In genomic region chr6:291697-292505, GRCh38 we compare ENCODE assay signal across 8 cellular contexts. TPM values are rescaled to one million over a fixed set of nuclear protein-coding genes. Genes with fewer than 3 reads are reported as not detected.
DNase-seq lines count a peak whose midpoint lies in the region; ATAC-seq and TF ChIP-seq lines count a peak whose summit lies in the region.

Gene DUSP22, plus strand, starts transcription at chr6:292487. Its CDS starts 53 bp downstream, at chr6:292540.

- peak; percentile 39 for ATAC-seq in HG02623 (IDR thresholded peaks at IDR 0.05; ENCODE audit: unreplicated experiment)
- ATAC-seq in Panc1: peak; percentile 91

- intact Hi-C loops in Panc1 (cut with micrococcal nuclease; ENCODE audit: unreplicated experiment) (no loop called here), cardiac septum (cut with DNase I) (loop anchor here (1.0 to 5.0 kb wide), 3 partner anchors 40 to 210 kb away; no protein-coding TSS in a partner anchor), uterus (cut with DNase I; ENCODE audit: low total_unique reads) (no loop called here)

- in situ Hi-C loops in Panc1 (cut with HindIII; ENCODE audit: low pct_unique_long_range_greater_than_20kb, low sequenced_read_pairs): no loop called here

- H3K4me1 ChIP-seq in Panc1 (ENCODE audit: control insufficient read depth, insufficient read depth, low read length): peaks cover 8% of the 10 kb centered on the region; the same call in 1 of the 2 replicates
- no peaks in the 10 kb centered on the region for H3K4me1 ChIP-seq in uterus

- BruUV-seq in Panc1 (replicated peaks; lab: Mats Ljungman, UMichigan): no TSS peak

- peaks cover 17% of the 10 kb centered on the region for H3K36me3 Mint-ChIP-seq in activated naive CD8-positive, alpha-beta T cell treated with anti-CD3 and anti-CD28 coated beads for 36 hours

- H3K9me3 ChIP-seq in Panc1 (ENCODE audit: control insufficient read depth, insufficient read depth, low read depth, low read length) (no peaks in the 10 kb centered on the region), uterus (no peaks in the 10 kb centered on the region)

- peak within 1 kb of the TSS; percentile 91 for H3K4me3 Mint-ChIP-seq in activated naive CD8-positive, alpha-beta T cell treated with anti-CD3 and anti-CD28 coated beads for 36 hours

- H3K27ac Mint-ChIP-seq in activated naive CD8-positive, alpha-beta T cell treated with anti-CD3 and anti-CD28 coated beads for 36 hours: peak within 1 kb of the TSS; percentile 94

- H3K4me3 ChIP-seq in GM12864 (ENCODE audit: low read depth, low read length) (peak within 1 kb of the TSS; percentile 63), Panc1 (ENCODE audit: low read depth in 2 of 2, low read length in 2 of 2) (peak within 1 kb of the TSS; percentile 55 to 90), uterus (peak within 1 kb of the TSS; percentile 58 to 60)

- H3K9me3 Mint-ChIP-seq in activated naive CD8-positive, alpha-beta T cell treated with anti-CD3 and anti-CD28 coated beads for 36 hours: peaks cover 3% of the 10 kb centered on the region

- peak; percentile 90 to 94 for TF ChIP-seq POLR2A in uterus (IDR thresholded peaks at IDR 0.05)

- H3K27me3 ChIP-seq in Panc1 (ENCODE audit: control insufficient read depth, insufficient read depth, low read length): 0 out of 2 replicates have a peak, but pooled peaks cover 2% of the 10 kb centered on the region
- no peaks in the 10 kb centered on the region for H3K27me3 ChIP-seq in uterus

- CTCF ChIA-PET in Panc1 (lab: Charles Lee): no interaction called here

- H3K27me3 Mint-ChIP-seq in activated naive CD8-positive, alpha-beta T cell treated with anti-CD3 and anti-CD28 coated beads for 36 hours: no peaks in the 10 kb centered on the region

- TF ChIP-seq CTCF in GM12864 (IDR thresholded peaks at IDR 0.05; ENCODE audit: low read depth, low read length, missing control alignments): no peak
- no peak for TF ChIP-seq CTCF in Panc1 (IDR thresholded peaks at IDR 0.05)
- peak in 1 of 4 experiments; percentile 3 for TF ChIP-seq CTCF in uterus (IDR thresholded peaks at IDR 0.05)

- H3K36me3 ChIP-seq in Panc1 (ENCODE audit: control insufficient read depth, insufficient read depth, low read length) (no peaks in the 10 kb centered on the region), uterus (no peaks in the 10 kb centered on the region)

- H3K27ac ChIP-seq in Panc1 (ENCODE audit: low read length) (peak within 1 kb of the TSS; percentile 87), uterus (peak within 1 kb of the TSS; percentile 91 to 96)

- DNase-seq in GM12864 (ENCODE audit: low read depth) (peak; percentile 67), Panc1 (ENCODE audit: low read depth, low spot score) (no peak), cardiac septum (ENCODE audit: low spot score) (peak; percentile 93), pulmonary artery endothelial cell (ENCODE audit: low read depth, low spot score) (peak; percentile 41), uterus (peak; percentile 82 to 89), NCI-H69 (lab: John Stamatoyannopoulos, UW) (no peak)
- peak; percentile 95 for DNase-seq in activated naive CD8-positive, alpha-beta T cell treated with anti-CD3 and anti-CD28 coated beads for 36 hours

- POLR2A ChIA-PET in Panc1 (lab: Charles Lee): no interaction called here

- H3K4me1 Mint-ChIP-seq in activated naive CD8-positive, alpha-beta T cell treated with anti-CD3 and anti-CD28 coated beads for 36 hours: peaks cover 58% of the 10 kb centered on the region

RNA-seq across cellular contexts. Expression of gene DUSP22, which starts in this region (rescaled TPM):
- total RNA-seq in Panc1 (2021; ENCODE audit: unreplicated experiment): 34.8 TPM
- polyA plus RNA-seq in Panc1 (2012; ENCODE audit: insufficient read length): 31.1 TPM
- total RNA-seq in activated naive CD8-positive, alpha-beta T cell treated with anti-CD3 and anti-CD28 coated beads for 36 hours: 10 to 100 TPM; 22.9 to 23.9 TPM
- 49.2 TPM for total RNA-seq in cardiac septum
- total RNA-seq in pulmonary artery endothelial cell: 19.6 and 25.3 TPM in 2 replicates
- 10 to 100 TPM; 22.8 to 78.5 (median 46.0) TPM for total RNA-seq in uterus

Comparison
In these comparisons a context has a peak if more than half of its experiments do, and no peak if none do; other contexts are left out.
1. DNase-seq: peak in GM12864 (single experiment), activated naive CD8-positive, alpha-beta T cell treated with anti-CD3 and anti-CD28 coated beads for 36 hours (single experiment), cardiac septum (single experiment), pulmonary artery endothelial cell (single experiment) and uterus (2 of 2); none in Panc1 (single experiment) and NCI-H69 (single experiment).
2. Peak in every context shown above with its lines, with median percentiles within 50 percentile points of each other: H3K4me3 ChIP-seq.